In the genomic region with DNA sequence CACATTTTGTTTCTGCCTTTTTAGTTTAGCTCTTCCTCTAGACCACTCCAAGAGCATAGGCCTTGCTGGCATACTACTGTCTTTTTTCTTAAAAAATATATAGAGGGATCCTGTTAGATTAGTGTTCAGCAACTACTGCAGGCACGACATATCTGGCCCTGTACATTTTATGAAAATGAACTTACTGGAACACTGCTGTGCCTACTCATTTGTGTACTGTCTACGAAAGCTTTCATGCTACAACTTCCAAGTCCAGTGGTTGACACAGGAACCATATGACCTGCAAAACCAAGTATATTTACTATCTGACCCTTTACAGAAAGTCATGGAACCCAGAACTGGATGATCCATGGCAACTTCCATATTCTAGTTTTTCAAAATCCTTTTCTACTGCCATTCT, we compare ENCODE assay signal across 35 cellular contexts.
DNase-seq lines count a peak whose midpoint lies in the region; ATAC-seq lines count a peak whose summit lies in the region.
"Had no signal": no experiment of that assay in that cellular context is flagged by ENCODE, and none has a peak within 500 bp of the region (broad histone marks: within the 10 kb centered on the region; RNA-seq: fewer than 3 reads in every experiment).

No MANE protein-coding gene starts in this region.

- intact Hi-C loops in right cardiac atrium (cut with DNase I), result no loop called here

- H3K27me3 ChIP-seq in right cardiac atrium (ENCODE audit: control insufficient read depth, insufficient read depth), result no peaks in the 10 kb centered on the region
- H3K27me3 ChIP-seq: BE2C; BLaER1; BLaER1 treated with 17β-estradiol and CSF1 and Interleukin-3, amounts not matched to agents 10 nM and 100 nM had no signal

- H3K9me3 Mint-ChIP-seq in stimulated activated effector memory CD8-positive, alpha-beta T cell treated with anti-CD3 and anti-CD28 coated beads, Interleukin-12 subunit alpha, Interleukin-12 subunit beta, amount 100 ng/mL, for 72 hours, result peaks cover 5% of the 10 kb centered on the region
- H3K9me3 Mint-ChIP-seq: CD14-positive monocyte; CD4-positive, alpha-beta T cell; CD8-positive, alpha-beta T cell had no signal

- no peak overlapping the region for H3K27ac ChIP-seq in right cardiac atrium (ENCODE audit: low read length)
- H3K27ac ChIP-seq in caudate nucleus (ENCODE audit: low read depth, low read length), result no peak overlapping the region
- H3K27ac ChIP-seq: 22Rv1; A549; BLaER1; BLaER1 treated with 17β-estradiol and CSF1 and Interleukin-3, amounts not matched to agents 10 nM and 100 nM; C4-2B had no signal

- no peak overlapping the region for H3K27ac Mint-ChIP-seq in stimulated activated effector memory CD8-positive, alpha-beta T cell treated with anti-CD3 and anti-CD28 coated beads, Interleukin-12 subunit alpha, Interleukin-12 subunit beta, amount 100 ng/mL, for 72 hours
- H3K27ac Mint-ChIP-seq: B cell; CD14-positive monocyte; CD4-positive, alpha-beta memory T cell; CD4-positive, alpha-beta T cell; CD4-positive, CD25-positive, alpha-beta regulatory T cell; CD8-positive, alpha-beta memory T cell; CD8-positive, alpha-beta T cell had no signal

- H3K4me1 ChIP-seq in right cardiac atrium (ENCODE audit: control insufficient read depth, insufficient read depth, low read length), result no peaks in the 10 kb centered on the region
- H3K4me1 ChIP-seq: BE2C; BLaER1; BLaER1 treated with 17β-estradiol and CSF1 and Interleukin-3, amounts not matched to agents 10 nM and 100 nM; Caco-2 had no signal

- no peaks in the 10 kb centered on the region for H3K4me1 Mint-ChIP-seq in stimulated activated effector memory CD8-positive, alpha-beta T cell treated with anti-CD3 and anti-CD28 coated beads, Interleukin-12 subunit alpha, Interleukin-12 subunit beta, amount 100 ng/mL, for 72 hours
- H3K4me1 Mint-ChIP-seq: B cell; CD14-positive monocyte; CD4-positive, alpha-beta memory T cell; CD4-positive, CD25-positive, alpha-beta regulatory T cell; CD8-positive, alpha-beta memory T cell had no signal

- no peaks in the 10 kb centered on the region for H3K36me3 Mint-ChIP-seq in stimulated activated effector memory CD8-positive, alpha-beta T cell treated with anti-CD3 and anti-CD28 coated beads, Interleukin-12 subunit alpha, Interleukin-12 subunit beta, amount 100 ng/mL, for 72 hours
- H3K36me3 Mint-ChIP-seq: CD14-positive monocyte; CD4-positive, alpha-beta memory T cell; CD4-positive, CD25-positive, alpha-beta regulatory T cell; CD8-positive, alpha-beta memory T cell; CD8-positive, alpha-beta T cell had no signal

- peak; percentile 77 for ATAC-seq in GM18909 (IDR thresholded peaks at IDR 0.05; ENCODE audit: poor library complexity, unreplicated experiment)
- peak; percentile 93 for ATAC-seq in GM21390 (IDR thresholded peaks at IDR 0.05; ENCODE audit: unreplicated experiment)
- peak; percentile 96 for ATAC-seq in HG02610 (IDR thresholded peaks at IDR 0.05; ENCODE audit: unreplicated experiment)
- ATAC-seq in HG02981 (IDR thresholded peaks at IDR 0.05; ENCODE audit: unreplicated experiment), result peak; percentile 95
- no peak for ATAC-seq in stimulated activated effector memory CD8-positive, alpha-beta T cell treated with anti-CD3 and anti-CD28 coated beads, Interleukin-12 subunit alpha, Interleukin-12 subunit beta, amount 100 ng/mL, for 72 hours
- no peak for ATAC-seq in right cardiac atrium
- ATAC-seq: A549; CD8-positive, alpha-beta T cell had no signal

- no peak overlapping the region for H3K4me3 ChIP-seq in right cardiac atrium (ENCODE audit: low read length)
- H3K4me3 ChIP-seq: A549; BLaER1; BLaER1 treated with 17β-estradiol and CSF1 and Interleukin-3, amounts not matched to agents 10 nM and 100 nM had no signal

- H3K9me3 ChIP-seq in right cardiac atrium (ENCODE audit: control insufficient read depth, low read length), result no peaks in the 10 kb centered on the region
- H3K9me3 ChIP-seq: A549; BE2C; BLaER1; BLaER1 treated with 17β-estradiol and CSF1 and Interleukin-3, amounts not matched to agents 10 nM and 100 nM; Caco-2 had no signal

- WGBS in right cardiac atrium, result 67% methylated on average over 2 of the region's 2 CpGs

- H3K4me3 Mint-ChIP-seq in stimulated activated effector memory CD8-positive, alpha-beta T cell treated with anti-CD3 and anti-CD28 coated beads, Interleukin-12 subunit alpha, Interleukin-12 subunit beta, amount 100 ng/mL, for 72 hours, result no peak overlapping the region
- H3K4me3 Mint-ChIP-seq: B cell; CD14-positive monocyte; CD4-positive, alpha-beta memory T cell; CD4-positive, alpha-beta T cell; CD4-positive, CD25-positive, alpha-beta regulatory T cell; CD8-positive, alpha-beta memory T cell; CD8-positive, alpha-beta T cell had no signal

- no peak for DNase-seq in stimulated activated effector memory CD8-positive, alpha-beta T cell treated with anti-CD3 and anti-CD28 coated beads, Interleukin-12 subunit alpha, Interleukin-12 subunit beta, amount 100 ng/mL, for 72 hours (ENCODE audit: low spot score in 2 of 2)
- no peak for DNase-seq in right cardiac atrium
- DNase-seq in caudate nucleus (lab: John Stamatoyannopoulos, UW), result no peak
- no peak for DNase-seq in NCI-H69 (lab: John Stamatoyannopoulos, UW)
- DNase-seq: 8988T; ACHN; AML-193; BE2C; C1 segment of cervical spinal cord; Caco-2; Calu3; CD4-positive, alpha-beta memory T cell; CD4-positive, alpha-beta T cell; CD4-positive, CD25-positive, alpha-beta regulatory T cell; CD8-positive, alpha-beta memory T cell; CD8-positive, alpha-beta T cell; COR-L47; DMS 273 treated with DMSO at 0.1 percent for 48 hours; DMS153; DMS53; DMS79; DMS79 treated with DMSO at 0.1 percent for 48 hours; DND-41; EL had no signal

Comparison
In these comparisons a context has a peak if more than half of its experiments do, and no peak if none do; other contexts are left out.
1. ATAC-seq: peak in GM18909 (single experiment), GM21390 (single experiment), HG02610 (single experiment) and HG02981 (single experiment); none in stimulated activated effector memory CD8-positive, alpha-beta T cell treated with anti-CD3 and anti-CD28 coated beads, Interleukin-12 subunit alpha, Interleukin-12 subunit beta, amount 100 ng/mL, for 72 hours (single experiment) and right cardiac atrium (0 of 2).